ENCODE assay signal across 18 cellular contexts in genomic region chr3:43856351-43856750, GRCh38.
"Had no signal": no experiment of that assay in that cellular context is flagged by ENCODE, and none has a peak within 500 bp of the region (broad histone marks: within the 10 kb centered on the region; RNA-seq: fewer than 3 reads in every experiment).

No MANE protein-coding gene starts in this region.

- H3K27ac Mint-ChIP-seq: activated naive CD4-positive, alpha-beta T cell treated with anti-CD3 and anti-CD28 coated beads for 36 hours; activated naive CD8-positive, alpha-beta T cell treated with anti-CD3 and anti-CD28 coated beads, Interleukin-2, amount 10 ng/mL, durations not matched to agents 7 days and 5 days; natural killer cell treated with Interleukin-12 subunit alpha and Interleukin-12 subunit beta and Interleukin-15 and Interleukin-18, amount 100 ng/mL, for 72 hours; stimulated activated memory B cell treated with anti-CD40 and anti-IgM and Interleukin-4, amounts not matched to agents 10 μg/mL and 1 μg/mL and 100 μg/mL, for 72 hours; stimulated activated naive CD8-positive, alpha-beta T cell treated with anti-CD3 and anti-CD28 coated beads, Interleukin-15, amount 100 ng/mL, for 72 hours; type B pancreatic cell had no signal

- H3K4me1 Mint-ChIP-seq: stimulated activated naive CD8-positive, alpha-beta T cell treated with anti-CD3 and anti-CD28 coated beads, Interleukin-15, amount 100 ng/mL, for 72 hours had no signal

- H3K27me3 ChIP-seq: brain microvascular endothelial cell, pancreas had no signal

- H3K4me1 ChIP-seq: gastrocnemius medialis, pancreas, prostate gland, uterus had no signal

- H2AFZ ChIP-seq: hepatocyte had no signal

- H3K9me3 ChIP-seq: gastrocnemius medialis, mucosa of descending colon, pancreas, prostate gland, uterus had no signal

- H3K27ac ChIP-seq: brain microvascular endothelial cell, gastrocnemius medialis, hepatocyte, pancreas, prostate gland, skin epidermis, uterus, WERI-Rb-1 had no signal

- H3K36me3 ChIP-seq: brain microvascular endothelial cell, gastrocnemius medialis, pancreas, prostate gland, uterus, WERI-Rb-1 had no signal

- H3K4me2 ChIP-seq: hepatocyte had no signal

- H3K4me3 Mint-ChIP-seq: activated naive CD4-positive, alpha-beta T cell treated with anti-CD3 and anti-CD28 coated beads for 36 hours; activated naive CD8-positive, alpha-beta T cell treated with anti-CD3 and anti-CD28 coated beads, Interleukin-2, amount 10 ng/mL, durations not matched to agents 7 days and 5 days; natural killer cell treated with Interleukin-12 subunit alpha and Interleukin-12 subunit beta and Interleukin-15 and Interleukin-18, amount 100 ng/mL, for 72 hours; stimulated activated memory B cell treated with anti-CD40 and anti-IgM and Interleukin-4, amounts not matched to agents 10 μg/mL and 1 μg/mL and 100 μg/mL, for 72 hours; stimulated activated naive CD8-positive, alpha-beta T cell treated with anti-CD3 and anti-CD28 coated beads, Interleukin-15, amount 100 ng/mL, for 72 hours; type B pancreatic cell had no signal

- FAIRE-seq: astrocyte, pancreas had no signal

- ATAC-seq: gastrocnemius medialis; natural killer cell treated with Interleukin-12 subunit alpha and Interleukin-12 subunit beta and Interleukin-15 and Interleukin-18, amount 100 ng/mL, for 72 hours had no signal

- H3K9me3 Mint-ChIP-seq: activated naive CD4-positive, alpha-beta T cell treated with anti-CD3 and anti-CD28 coated beads for 36 hours; activated naive CD8-positive, alpha-beta T cell treated with anti-CD3 and anti-CD28 coated beads, Interleukin-2, amount 10 ng/mL, durations not matched to agents 7 days and 5 days; natural killer cell treated with Interleukin-12 subunit alpha and Interleukin-12 subunit beta and Interleukin-15 and Interleukin-18, amount 100 ng/mL, for 72 hours; stimulated activated memory B cell treated with anti-CD40 and anti-IgM and Interleukin-4, amounts not matched to agents 10 μg/mL and 1 μg/mL and 100 μg/mL, for 72 hours; type B pancreatic cell had no signal

- H3K4me3 ChIP-seq: gastrocnemius medialis, hepatocyte, mucosa of descending colon, pancreas, prostate gland, skin epidermis, uterus had no signal

- H3K36me3 Mint-ChIP-seq: activated naive CD8-positive, alpha-beta T cell treated with anti-CD3 and anti-CD28 coated beads, Interleukin-2, amount 10 ng/mL, durations not matched to agents 7 days and 5 days; natural killer cell treated with Interleukin-12 subunit alpha and Interleukin-12 subunit beta and Interleukin-15 and Interleukin-18, amount 100 ng/mL, for 72 hours; stimulated activated memory B cell treated with anti-CD40 and anti-IgM and Interleukin-4, amounts not matched to agents 10 μg/mL and 1 μg/mL and 100 μg/mL, for 72 hours; type B pancreatic cell had no signal

- DNase-seq: activated effector memory CD4-positive, alpha-beta T cell treated with anti-CD3 and anti-CD28 coated beads, Interleukin-2, amount 50 U/mL, for 16 hours; gastrocnemius medialis; T-helper 9 cell; uterus had no signal

- H3K79me2 ChIP-seq: hepatocyte had no signal
